ENCODE assay signal across 17 cellular contexts in the genomic region with DNA sequence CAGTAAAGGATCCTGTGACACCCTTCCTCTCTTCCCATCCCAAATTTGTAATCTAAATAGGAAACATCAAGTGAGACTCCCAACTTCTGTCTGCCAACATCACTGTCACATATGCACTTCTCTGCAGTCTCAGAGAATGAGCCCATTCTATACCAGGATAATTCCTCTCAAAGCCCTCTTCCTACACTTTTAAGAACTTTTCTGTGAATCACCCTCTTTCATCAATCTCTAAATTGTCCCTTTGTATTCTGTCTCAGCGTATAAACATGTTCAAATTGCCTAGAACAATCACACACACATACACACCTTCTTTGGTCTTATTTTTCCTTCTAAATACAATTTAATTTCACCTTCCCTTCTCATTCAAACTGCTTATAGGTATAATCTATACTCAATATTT.
"Had no signal": no experiment of that assay in that cellular context is flagged by ENCODE, and none has a peak within 500 bp of the region (broad histone marks: within the 10 kb centered on the region; RNA-seq: fewer than 3 reads in every experiment).

No MANE protein-coding gene starts in this region.

- DNase-seq: dermis blood vessel endothelial cell; dorsolateral prefrontal cortex; effector CD4-positive, alpha-beta T cell; effector memory CD4-positive, alpha-beta T cell; foreskin keratinocyte; gastrocnemius medialis; glutamatergic neuron; head of caudate nucleus; heart right ventricle; hippocampal formation; left cardiac atrium; left lung; left ventricle myocardium superior; lower lobe of right lung; mesendoderm; midbrain; naive thymus-derived CD4-positive, alpha-beta T cell had no signal
